Comparison of ENCODE assay signal across 8 cellular contexts in the genomic region with DNA sequence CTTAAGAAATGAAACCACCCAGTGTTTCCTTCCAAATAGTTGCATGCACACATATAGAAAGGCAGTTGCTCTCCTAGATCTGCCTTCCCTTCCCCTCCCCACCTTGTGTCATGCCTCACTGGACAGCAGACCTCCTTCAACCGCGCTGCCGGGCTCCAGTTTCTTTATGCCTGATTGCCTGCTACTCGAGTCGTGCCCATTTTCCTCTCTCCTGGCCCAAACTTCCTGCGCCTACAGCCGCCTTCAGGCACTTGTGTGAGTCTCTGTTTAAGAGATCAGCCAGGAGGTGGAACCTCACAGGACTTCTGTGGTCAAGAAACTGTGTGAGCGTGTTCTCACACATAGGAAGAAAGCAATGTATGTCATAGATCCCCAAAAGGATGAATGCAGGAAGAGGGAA. TPM values are rescaled to one million over a fixed set of nuclear protein-coding genes. Genes with fewer than 3 reads are reported as not detected.
DNase-seq lines count a peak whose midpoint lies in the region; ATAC-seq and TF ChIP-seq lines count a peak whose summit lies in the region.

No MANE protein-coding gene starts in this region.

- no peaks in the 10 kb centered on the region for H3K79me2 ChIP-seq in osteoblast (ENCODE audit: insufficient read depth, low read length)

- peak overlapping the region; percentile 93 for H3K4me3 Mint-ChIP-seq in Calu3 (ENCODE audit: low read depth, unreplicated experiment)

- no peaks in the 10 kb centered on the region for H3K4me1 ChIP-seq in osteoblast (ENCODE audit: insufficient read depth, low read length)

- no peaks in the 10 kb centered on the region for H4K20me1 ChIP-seq in osteoblast (ENCODE audit: insufficient read depth, low read length)

- intact Hi-C loops in Calu3 (cut with micrococcal nuclease; ENCODE audit: unreplicated experiment) = loop anchor here (5.0 kb wide), 1 partner anchor 41 kb away; no protein-coding TSS in a partner anchor

- no peak for DNase-seq in Calu3
- peak; percentile 76 for DNase-seq in HK-2 (ENCODE audit: unreplicated experiment)
- DNase-seq in cerebellar cortex (ENCODE audit: low spot score) = peak; percentile 38
- no peak for DNase-seq in osteoblast (ENCODE audit: insufficient read length, low spot score, missing footprints)
- no peak for DNase-seq in activated CD4-positive, CD25-positive, alpha-beta regulatory T cell treated with anti-CD3 and anti-CD28 coated beads, Interleukin-2, amount 50 U/mL, for 72 hours
- DNase-seq in midbrain (lab: John Stamatoyannopoulos, UW) = no peak
- no peak for DNase-seq in activated gamma-delta T cell treated with Interleukin-2 at 50 U/mL for 16 hours

- CTCF ChIA-PET in Calu3 (lab: Charles Lee) = interaction anchor here (0.7 kb wide), 1 partner anchor 18 kb away, joined by 3 read pairs; no protein-coding TSS in a partner anchor

- H2AFZ ChIP-seq in osteoblast (ENCODE audit: low read length) = no peak overlapping the region

- peaks cover 36% of the 10 kb centered on the region for H3K27me3 ChIP-seq in osteoblast (ENCODE audit: insufficient read depth, low read length)

- H3K27me3 Mint-ChIP-seq in Calu3 (ENCODE audit: unreplicated experiment) = peaks cover 16% of the 10 kb centered on the region

- H3K4me1 Mint-ChIP-seq in Calu3 (ENCODE audit: low read depth, unreplicated experiment) = peaks cover 11% of the 10 kb centered on the region

- BruUV-seq in Calu3 (replicated peaks; lab: Mats Ljungman, UMichigan) = no TSS peak

- no peaks in the 10 kb centered on the region for H3K9me3 ChIP-seq in osteoblast (ENCODE audit: low read depth, low read length)

- no peak overlapping the region for H3K27ac ChIP-seq in osteoblast (ENCODE audit: low read depth, low read length)

- no peaks in the 10 kb centered on the region for H3K36me3 ChIP-seq in osteoblast (ENCODE audit: insufficient read depth, low read length)

- H3K4me2 ChIP-seq in osteoblast (ENCODE audit: insufficient read depth, low read length) = peak overlapping the region; percentile 87

- H3K36me3 Mint-ChIP-seq in Calu3 (ENCODE audit: insufficient read depth, unreplicated experiment) = peaks cover 21% of the 10 kb centered on the region

- peaks cover 2% of the 10 kb centered on the region for H3K9me3 Mint-ChIP-seq in Calu3 (ENCODE audit: low read depth, unreplicated experiment)

- TF ChIP-seq CTCF in Calu3 (IDR thresholded peaks at IDR 0.05; ENCODE audit: unreplicated experiment) = no peak
- no peak for TF ChIP-seq CTCF in osteoblast (IDR thresholded peaks at IDR 0.05; ENCODE audit: extremely low read depth, low read depth, low read length)

- H3K4me3 ChIP-seq in osteoblast (ENCODE audit: insufficient read depth, low read length) = peak overlapping the region; percentile 75

- ATAC-seq in HG02610 (IDR thresholded peaks at IDR 0.05; ENCODE audit: unreplicated experiment) = no peak

- H3K27ac Mint-ChIP-seq in Calu3 (ENCODE audit: unreplicated experiment) = no peak overlapping the region

RNA-seq across cellular contexts. Expression of gene FAM107A, which starts 8.8 kb away (rescaled TPM):
- not detected in 2 replicates for total RNA-seq in Calu3 (2022)
- not detected in 2 replicates for total RNA-seq in osteoblast

RNA-seq across cellular contexts. Expression of gene ACOX2, which starts 49.0 kb away (rescaled TPM):
- total RNA-seq in Calu3 (2022) (1.1 and 1.4 TPM in 2 replicates), osteoblast (28.6 and 29.8 TPM in 2 replicates)

Comparison
In these comparisons a context has a peak if more than half of its experiments do, and no peak if none do; other contexts are left out.
1. DNase-seq: peak in HK-2 (single experiment) and cerebellar cortex (single experiment); none in Calu3 (single experiment), osteoblast (single experiment), activated CD4-positive, CD25-positive, alpha-beta regulatory T cell treated with anti-CD3 and anti-CD28 coated beads, Interleukin-2, amount 50 U/mL, for 72 hours (single experiment), midbrain (single experiment) and activated gamma-delta T cell treated with Interleukin-2 at 50 U/mL for 16 hours (single experiment).
2. RNA of gene ACOX2, which starts 49.0 kb away (total RNA-seq): 28.6 to 29.8 TPM in osteoblast; 1.1 to 1.4 TPM in Calu3; every median in the first group is over 10 times any median in the second.